ENCODE assay signal across 19 cellular contexts in genomic region chr2:104312684-104313083, GRCh38.
"Had no signal": no experiment of that assay in that cellular context is flagged by ENCODE, and none has a peak within 500 bp of the region (broad histone marks: within the 10 kb centered on the region; RNA-seq: fewer than 3 reads in every experiment).

No MANE protein-coding gene starts in this region.

- H3K36me3 Mint-ChIP-seq: activated naive CD8-positive, alpha-beta T cell; brain; stimulated activated memory B cell treated with anti-CD40 and anti-IgM and Interleukin-4, amounts not matched to agents 10 μg/mL and 1 μg/mL and 100 μg/mL, for 72 hours had no signal

- H3K27ac ChIP-seq: coronary artery, foreskin keratinocyte, neutrophil had no signal

- H3K9me3 ChIP-seq: neutrophil had no signal

- H3K4me1 Mint-ChIP-seq: central memory CD8-positive, alpha-beta T cell; stimulated activated memory B cell treated with anti-CD40 and anti-IgM and Interleukin-4, amounts not matched to agents 10 μg/mL and 1 μg/mL and 100 μg/mL, for 72 hours had no signal

- H3K27ac Mint-ChIP-seq: activated CD8-positive, alpha-beta T cell treated with anti-CD3 and anti-CD28 coated beads, Interleukin-2, amount 10 ng/mL, durations not matched to agents 7 days and 5 days; activated naive CD8-positive, alpha-beta T cell; activated T-cell treated with anti-CD3 and anti-CD28 coated beads, Interleukin-2, amount 50 U/mL, for 72 hours; brain; stimulated activated memory B cell treated with anti-CD40 and anti-IgM and Interleukin-4, amounts not matched to agents 10 μg/mL and 1 μg/mL and 100 μg/mL, for 72 hours had no signal

- H3K4me3 ChIP-seq: coronary artery, lung had no signal

- ATAC-seq: activated CD8-positive, alpha-beta T cell treated with anti-CD3 and anti-CD28 coated beads, Interleukin-2, amount 10 ng/mL, durations not matched to agents 7 days and 5 days; activated T-cell treated with anti-CD3 and anti-CD28 coated beads, Interleukin-2, amount 50 U/mL, for 72 hours; foreskin keratinocyte; stimulated activated memory B cell treated with anti-CD40 and anti-IgM and Interleukin-4, amounts not matched to agents 10 μg/mL and 1 μg/mL and 100 μg/mL, for 72 hours had no signal

- H3K27me3 ChIP-seq: foreskin keratinocyte, neutrophil had no signal

- H3K36me3 ChIP-seq: neutrophil had no signal

- H3K4me1 ChIP-seq: foreskin keratinocyte had no signal

- DNase-seq: activated CD4-positive, alpha-beta T cell treated with anti-CD3 and anti-CD28 coated beads for 4 hours; activated CD8-positive, alpha-beta memory T cell treated with anti-CD3 and anti-CD28 coated beads, Interleukin-2, amount 50 U/mL, for 4 hours; activated CD8-positive, alpha-beta T cell treated with anti-CD3 and anti-CD28 coated beads, Interleukin-2, amount 10 ng/mL, durations not matched to agents 7 days and 5 days; activated gamma-delta T cell; activated T-cell treated with anti-CD3 and anti-CD28 coated beads, Interleukin-2, amount 50 U/mL, for 72 hours; amniotic stem cell; foreskin keratinocyte; head of caudate nucleus; retina; stimulated activated CD4-positive, alpha-beta T cell treated with anti-CD3 and anti-CD28 coated beads, Interleukin-2, amount 100 ng/mL, for 48 hours; T-helper 1 cell; T1000 had no signal

- H3K27me3 Mint-ChIP-seq: central memory CD8-positive, alpha-beta T cell; stimulated activated memory B cell treated with anti-CD40 and anti-IgM and Interleukin-4, amounts not matched to agents 10 μg/mL and 1 μg/mL and 100 μg/mL, for 72 hours had no signal

- H3K4me3 Mint-ChIP-seq: activated CD8-positive, alpha-beta T cell treated with anti-CD3 and anti-CD28 coated beads, Interleukin-2, amount 10 ng/mL, durations not matched to agents 7 days and 5 days; activated naive CD8-positive, alpha-beta T cell; activated T-cell treated with anti-CD3 and anti-CD28 coated beads, Interleukin-2, amount 50 U/mL, for 72 hours; brain; central memory CD8-positive, alpha-beta T cell; stimulated activated memory B cell treated with anti-CD40 and anti-IgM and Interleukin-4, amounts not matched to agents 10 μg/mL and 1 μg/mL and 100 μg/mL, for 72 hours had no signal
